Comparison of ENCODE assay signal across 1 cellular context in the genomic region with DNA sequence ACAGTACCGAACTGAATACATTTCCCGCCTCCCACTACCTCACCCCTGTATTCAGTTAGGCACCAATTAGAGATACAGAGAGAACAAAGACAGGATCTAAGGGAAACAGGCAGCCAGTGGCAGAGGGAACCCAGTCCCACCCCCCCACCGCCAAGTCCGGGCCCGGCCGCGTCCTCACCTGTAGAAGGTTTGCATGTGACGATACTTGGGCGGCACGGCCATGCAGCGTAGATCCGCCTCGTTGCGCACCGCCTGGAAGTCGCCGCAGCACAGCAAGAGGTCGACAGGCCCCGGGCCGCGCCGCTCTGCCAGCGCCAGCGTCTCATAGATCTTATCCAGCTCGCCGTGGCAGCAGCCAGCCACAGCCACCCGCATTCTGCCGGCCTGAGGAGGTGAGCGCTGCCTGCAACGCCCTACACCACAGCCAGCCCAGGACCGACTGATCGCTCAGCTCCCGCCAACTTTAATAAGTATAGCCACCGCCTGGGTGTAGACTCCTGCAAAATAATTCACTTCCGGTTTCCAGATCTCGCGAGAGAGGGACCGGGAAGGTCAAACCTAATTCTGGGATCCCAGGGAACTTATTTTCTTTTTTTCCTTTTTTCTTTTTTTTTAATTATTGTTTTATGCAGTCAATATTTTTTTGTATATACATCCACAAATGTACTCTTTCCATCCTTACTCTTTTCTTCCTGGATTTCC.
A peak's percentile ranks its signal among the peaks of the same experiment; 100 is the strongest.
TF ChIP-seq lines count a peak whose summit lies in the region.

A gene with protein sequence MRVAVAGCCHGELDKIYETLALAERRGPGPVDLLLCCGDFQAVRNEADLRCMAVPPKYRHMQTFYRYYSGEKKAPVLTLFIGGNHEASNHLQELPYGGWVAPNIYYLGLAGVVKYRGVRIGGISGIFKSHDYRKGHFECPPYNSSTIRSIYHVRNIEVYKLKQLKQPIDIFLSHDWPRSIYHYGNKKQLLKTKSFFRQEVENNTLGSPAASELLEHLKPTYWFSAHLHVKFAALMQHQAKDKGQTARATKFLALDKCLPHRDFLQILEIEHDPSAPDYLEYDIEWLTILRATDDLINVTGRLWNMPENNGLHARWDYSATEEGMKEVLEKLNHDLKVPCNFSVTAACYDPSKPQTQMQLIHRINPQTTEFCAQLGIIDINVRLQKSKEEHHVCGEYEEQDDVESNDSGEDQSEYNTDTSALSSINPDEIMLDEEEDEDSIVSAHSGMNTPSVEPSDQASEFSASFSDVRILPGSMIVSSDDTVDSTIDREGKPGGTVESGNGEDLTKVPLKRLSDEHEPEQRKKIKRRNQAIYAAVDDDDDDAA (minus strand): TSS at position 501 of the 702 bp plus-strand sequence. CDS start 126 bp downstream, at position 375.

TF ChIP-seq in WTC11, 78 proteins besides CTCF, POLR2A, EP300 and RAD21 (continued from another document):
- TF ChIP-seq IRF1 (CRISPR knock-in tag; IDR thresholded peaks at IDR 0.05) (no peak), E2F5 (CRISPR knock-in tag; IDR thresholded peaks at IDR 0.05) (peak; percentile 69; the same call in 1 of the 2 replicates), CBFB (CRISPR knock-in tag; IDR thresholded peaks at IDR 0.05; ENCODE audit: low read depth) (no peak), GABPB1 (CRISPR knock-in tag; IDR thresholded peaks at IDR 0.05) (peak; percentile 48; the same call in 1 of the 2 replicates), FOXJ3 (CRISPR knock-in tag; IDR thresholded peaks at IDR 0.05; ENCODE audit: borderline replicate concordance) (no peak), ZNF121 (CRISPR knock-in tag; IDR thresholded peaks at IDR 0.05) (no peak), ZNF138 (CRISPR knock-in tag; conservative IDR thresholded peaks at IDR 0.05) (0 out of 2 replicates have a peak, but pooled peaks have one; percentile 36), ZMAT4 (CRISPR knock-in tag; IDR thresholded peaks at IDR 0.05) (no peak), ZNF396 (CRISPR knock-in tag; IDR thresholded peaks at IDR 0.05; ENCODE audit: borderline replicate concordance) (no peak), JUN (CRISPR knock-in tag; IDR thresholded peaks at IDR 0.05) (no peak), FOXP4 (CRISPR knock-in tag; IDR thresholded peaks at IDR 0.05) (0 out of 2 replicates have a peak, but pooled peaks have one; percentile 17), ZNF281 (CRISPR knock-in tag; IDR thresholded peaks at IDR 0.05) (0 out of 2 replicates have a peak, but pooled peaks have one; percentile 64), SMAD4 (CRISPR knock-in tag; IDR thresholded peaks at IDR 0.05) (no peak), SMAD3 (CRISPR knock-in tag; IDR thresholded peaks at IDR 0.05; ENCODE audit: borderline replicate concordance) (0 out of 2 replicates have a peak, but pooled peaks have one; percentile 36), ETV6 (CRISPR knock-in tag; IDR thresholded peaks at IDR 0.05) (0 out of 2 replicates have a peak, but pooled peaks have one; percentile 38), PRDM15 (CRISPR knock-in tag; IDR thresholded peaks at IDR 0.05) (no peak), TEAD4 (CRISPR knock-in tag; IDR thresholded peaks at IDR 0.05) (no peak), MAX (CRISPR knock-in tag; IDR thresholded peaks at IDR 0.05) (peak; percentile 70), RORB (CRISPR knock-in tag; IDR thresholded peaks at IDR 0.05) (no peak), MYBL2 (CRISPR knock-in tag; IDR thresholded peaks at IDR 0.05) (peak; percentile 42; the same call in 1 of the 2 replicates), FOXK1 (CRISPR knock-in tag; IDR thresholded peaks at IDR 0.05) (0 out of 2 replicates have a peak, but pooled peaks have one; percentile 7)
- TF ChIP-seq, protein P1, sequence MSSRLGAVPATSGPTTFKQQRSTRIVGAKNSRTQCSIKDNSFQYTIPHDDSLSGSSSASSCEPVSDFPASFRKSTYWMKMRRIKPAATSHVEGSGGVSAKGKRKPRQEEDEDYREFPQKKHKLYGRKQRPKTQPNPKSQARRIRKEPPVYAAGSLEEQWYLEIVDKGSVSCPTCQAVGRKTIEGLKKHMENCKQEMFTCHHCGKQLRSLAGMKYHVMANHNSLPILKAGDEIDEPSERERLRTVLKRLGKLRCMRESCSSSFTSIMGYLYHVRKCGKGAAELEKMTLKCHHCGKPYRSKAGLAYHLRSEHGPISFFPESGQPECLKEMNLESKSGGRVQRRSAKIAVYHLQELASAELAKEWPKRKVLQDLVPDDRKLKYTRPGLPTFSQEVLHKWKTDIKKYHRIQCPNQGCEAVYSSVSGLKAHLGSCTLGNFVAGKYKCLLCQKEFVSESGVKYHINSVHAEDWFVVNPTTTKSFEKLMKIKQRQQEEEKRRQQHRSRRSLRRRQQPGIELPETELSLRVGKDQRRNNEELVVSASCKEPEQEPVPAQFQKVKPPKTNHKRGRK (CRISPR knock-in tag; IDR thresholded peaks at IDR 0.05; ENCODE audit: borderline replicate concordance), result 0 out of 2 replicates have a peak, but pooled peaks have one; percentile 31
- TF ChIP-seq, protein P2, sequence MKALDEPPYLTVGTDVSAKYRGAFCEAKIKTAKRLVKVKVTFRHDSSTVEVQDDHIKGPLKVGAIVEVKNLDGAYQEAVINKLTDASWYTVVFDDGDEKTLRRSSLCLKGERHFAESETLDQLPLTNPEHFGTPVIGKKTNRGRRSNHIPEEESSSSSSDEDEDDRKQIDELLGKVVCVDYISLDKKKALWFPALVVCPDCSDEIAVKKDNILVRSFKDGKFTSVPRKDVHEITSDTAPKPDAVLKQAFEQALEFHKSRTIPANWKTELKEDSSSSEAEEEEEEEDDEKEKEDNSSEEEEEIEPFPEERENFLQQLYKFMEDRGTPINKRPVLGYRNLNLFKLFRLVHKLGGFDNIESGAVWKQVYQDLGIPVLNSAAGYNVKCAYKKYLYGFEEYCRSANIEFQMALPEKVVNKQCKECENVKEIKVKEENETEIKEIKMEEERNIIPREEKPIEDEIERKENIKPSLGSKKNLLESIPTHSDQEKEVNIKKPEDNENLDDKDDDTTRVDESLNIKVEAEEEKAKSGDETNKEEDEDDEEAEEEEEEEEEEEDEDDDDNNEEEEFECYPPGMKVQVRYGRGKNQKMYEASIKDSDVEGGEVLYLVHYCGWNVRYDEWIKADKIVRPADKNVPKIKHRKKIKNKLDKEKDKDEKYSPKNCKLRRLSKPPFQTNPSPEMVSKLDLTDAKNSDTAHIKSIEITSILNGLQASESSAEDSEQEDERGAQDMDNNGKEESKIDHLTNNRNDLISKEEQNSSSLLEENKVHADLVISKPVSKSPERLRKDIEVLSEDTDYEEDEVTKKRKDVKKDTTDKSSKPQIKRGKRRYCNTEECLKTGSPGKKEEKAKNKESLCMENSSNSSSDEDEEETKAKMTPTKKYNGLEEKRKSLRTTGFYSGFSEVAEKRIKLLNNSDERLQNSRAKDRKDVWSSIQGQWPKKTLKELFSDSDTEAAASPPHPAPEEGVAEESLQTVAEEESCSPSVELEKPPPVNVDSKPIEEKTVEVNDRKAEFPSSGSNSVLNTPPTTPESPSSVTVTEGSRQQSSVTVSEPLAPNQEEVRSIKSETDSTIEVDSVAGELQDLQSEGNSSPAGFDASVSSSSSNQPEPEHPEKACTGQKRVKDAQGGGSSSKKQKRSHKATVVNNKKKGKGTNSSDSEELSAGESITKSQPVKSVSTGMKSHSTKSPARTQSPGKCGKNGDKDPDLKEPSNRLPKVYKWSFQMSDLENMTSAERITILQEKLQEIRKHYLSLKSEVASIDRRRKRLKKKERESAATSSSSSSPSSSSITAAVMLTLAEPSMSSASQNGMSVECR (CRISPR knock-in tag; IDR thresholded peaks at IDR 0.05; ENCODE audit: borderline replicate concordance), result no peak; the same call in 1 of the 2 replicates
